ENCODE assay signal across 9 cellular contexts in the genomic region with DNA sequence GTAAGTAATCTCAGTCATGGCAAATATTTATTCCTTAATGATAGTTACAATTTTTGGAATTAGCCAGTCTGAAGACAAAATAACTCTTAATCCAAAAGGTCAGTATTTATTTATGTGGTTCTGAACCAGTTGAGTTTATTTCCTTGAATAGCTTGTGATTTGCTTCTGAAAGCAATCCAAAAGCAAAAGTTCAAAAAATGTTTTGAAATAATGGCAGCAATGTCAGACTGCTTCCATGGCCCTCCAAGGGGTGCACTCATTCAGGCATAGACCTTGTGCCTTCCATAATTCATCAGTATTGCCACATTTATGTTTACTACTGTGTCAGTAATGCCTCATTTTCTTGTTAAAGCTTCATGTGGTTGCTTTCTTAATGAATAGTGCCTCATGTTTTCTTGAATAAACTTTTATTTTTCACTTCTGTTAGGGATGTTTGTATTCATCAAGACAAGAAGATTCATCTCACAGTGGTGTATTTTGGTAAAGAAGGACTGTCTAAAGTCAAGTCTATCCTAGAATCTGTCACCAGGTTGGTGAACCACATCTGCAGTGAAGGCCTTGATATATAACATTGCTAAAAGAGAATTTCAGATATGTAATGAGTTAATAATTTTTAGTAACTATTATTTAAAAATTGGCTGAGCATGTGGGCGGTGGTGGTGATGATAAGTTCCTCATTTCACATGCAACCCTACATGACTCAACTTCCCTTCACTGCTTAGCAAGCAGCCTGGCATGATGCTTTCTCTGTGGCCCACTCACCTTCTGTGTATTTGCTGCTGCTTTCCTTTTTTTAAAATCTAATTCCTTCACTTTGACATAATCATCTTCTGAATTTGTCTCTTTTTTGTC. TPM values are rescaled to one million over a fixed set of nuclear protein-coding genes. Genes with fewer than 3 reads are reported as not detected.
DNase-seq lines count a peak whose midpoint lies in the region; ATAC-seq and TF ChIP-seq lines count a peak whose summit lies in the region.
"Had no signal": no experiment of that assay in that cellular context is flagged by ENCODE, and none has a peak within 500 bp of the region (broad histone marks: within the 10 kb centered on the region; RNA-seq: fewer than 3 reads in every experiment).

No MANE protein-coding gene starts in this region.

- no peak for TF ChIP-seq EP300 in esophagus muscularis mucosa (IDR thresholded peaks at IDR 0.05)

- no peak for TF ChIP-seq POLR2A in esophagus muscularis mucosa (IDR thresholded peaks at IDR 0.05; ENCODE audit: low read depth)

- H3K27me3 ChIP-seq in ACC112 (ENCODE audit: insufficient read depth, low read length) (no peaks in the 10 kb centered on the region), esophagus muscularis mucosa (no peaks in the 10 kb centered on the region)

- no peaks in the 10 kb centered on the region for H3K9me3 ChIP-seq in esophagus muscularis mucosa

- H3K4me3 ChIP-seq in ACC112 (ENCODE audit: low read depth, low read length) (peak overlapping the region; percentile 51), esophagus muscularis mucosa (no peak overlapping the region)

- H2AFZ ChIP-seq in ACC112 (ENCODE audit: low read length, unreplicated experiment) = peak overlapping the region; percentile 27

- WGBS in esophagus muscularis mucosa = 68% methylated on average over 1 of the region's 1 CpG

- H3K79me2 ChIP-seq in ACC112 (ENCODE audit: control insufficient read depth, insufficient read depth, low read length, unreplicated experiment) = peaks cover 66% of the 10 kb centered on the region

- H3K27ac ChIP-seq in ACC112 (ENCODE audit: low read depth, low read length) (peak overlapping the region; percentile 97), esophagus muscularis mucosa (replicated peaks in 1 of 4) (peak overlapping the region in 2 of 4 donors; percentile 5 to 20)

- H3K36me3 ChIP-seq in ACC112 (ENCODE audit: insufficient read depth, low read length) (peaks cover 15% of the 10 kb centered on the region), esophagus muscularis mucosa (peaks cover 0 to 38% (median 11%) of the 10 kb centered on the region in 4 donors)

- ATAC-seq in GM19372 (IDR thresholded peaks at IDR 0.05; ENCODE audit: low read depth, unreplicated experiment) = peak; percentile 40
- peak; percentile 44 for ATAC-seq in HG03558 (IDR thresholded peaks at IDR 0.05; ENCODE audit: extremely low read depth, unreplicated experiment)

- H3K4me1 ChIP-seq in ACC112 (ENCODE audit: control insufficient read depth, insufficient read depth, low read length, unreplicated experiment) (peaks cover 38% of the 10 kb centered on the region), esophagus muscularis mucosa (peaks cover 6 to 40% (median 31%) of the 10 kb centered on the region in 4 donors)

- intact Hi-C loops in esophagus muscularis mucosa (cut with DNase I) = no loop called here

- peak; percentile 31 for DNase-seq in amniotic stem cell (lab: John Stamatoyannopoulos, UW)
- DNase-seq in stimulated activated CD4-positive, alpha-beta T cell treated with anti-CD3 and anti-CD28 coated beads, Interleukin-1b, Interleukin-23, amount 100 ng/mL, for 24 hours (ENCODE audit: low read depth in 4 of 4, low spot score in 1 of 4) = peak in 3 of 4 experiments; percentile 12 to 21 (median 20)
- no peak for DNase-seq in esophagus muscularis mucosa (ENCODE audit: extremely low spot score)
- DNase-seq in NCI-H524 (lab: John Stamatoyannopoulos, UW) = no peak
- no peak for DNase-seq in OCI-M2 (lab: John Stamatoyannopoulos, UW; ENCODE audit: unreplicated experiment)
- DNase-seq: right cardiac atrium had no signal

- no peak for TF ChIP-seq CTCF in esophagus muscularis mucosa (IDR thresholded peaks at IDR 0.05)

RNA-seq across cellular contexts. Expression of a gene that starts 22.0 kb away (rescaled TPM):
- total RNA-seq in esophagus muscularis mucosa = 10 to 100 TPM; 25.6 to 39.5 (median 33.9) TPM

Comparison
In these comparisons a context has a peak if more than half of its experiments do, and no peak if none do; other contexts are left out.
1. DNase-seq: peak in amniotic stem cell (single experiment) and stimulated activated CD4-positive, alpha-beta T cell treated with anti-CD3 and anti-CD28 coated beads, Interleukin-1b, Interleukin-23, amount 100 ng/mL, for 24 hours (3 of 4); none in esophagus muscularis mucosa (single experiment), NCI-H524 (0 of 2) and OCI-M2 (single experiment).